27 cellular contexts compared by ENCODE assay signal in genomic region chr1:30682396-30683275, GRCh38. TPM values are rescaled to one million over a fixed set of nuclear protein-coding genes. Genes with fewer than 3 reads are reported as not detected.
"Had no signal": no experiment of that assay in that cellular context is flagged by ENCODE, and none has a peak within 500 bp of the region (broad histone marks: within the 10 kb centered on the region; RNA-seq: fewer than 3 reads in every experiment).

No MANE protein-coding gene starts in this region.

- H3K4me3 ChIP-seq: heart right ventricle, lower lobe of right lung, thyroid gland had no signal

- H3K27ac Mint-ChIP-seq: activated CD4-positive, alpha-beta memory T cell treated with anti-CD3 and anti-CD28 coated beads, Interleukin-2, amount 10 ng/mL, durations not matched to agents 7 days and 5 days; activated CD4-positive, alpha-beta T cell treated with anti-CD3 and anti-CD28 coated beads, Interleukin-2, amount 10 ng/mL, durations not matched to agents 24 days and 14 days; activated naive CD8-positive, alpha-beta T cell; stimulated activated naive CD8-positive, alpha-beta T cell treated with anti-CD3 and anti-CD28 coated beads, Interleukin-15, Interleukin-2, amounts not matched to agents 100 ng/mL and 50 ng/mL, for 24 hours had no signal

- H3K9me3 Mint-ChIP-seq: activated CD4-positive, alpha-beta memory T cell treated with anti-CD3 and anti-CD28 coated beads, Interleukin-2, amount 10 ng/mL, durations not matched to agents 7 days and 5 days; activated CD4-positive, alpha-beta T cell treated with anti-CD3 and anti-CD28 coated beads, Interleukin-2, amount 10 ng/mL, durations not matched to agents 24 days and 14 days had no signal

- H3K36me3 ChIP-seq: heart right ventricle, lower lobe of right lung, thyroid gland had no signal

- H3K9me3 ChIP-seq: heart right ventricle, lower lobe of right lung, thyroid gland had no signal

- H3K4me1 Mint-ChIP-seq: activated CD4-positive, alpha-beta memory T cell treated with anti-CD3 and anti-CD28 coated beads, Interleukin-2, amount 10 ng/mL, durations not matched to agents 7 days and 5 days; activated CD4-positive, alpha-beta T cell treated with anti-CD3 and anti-CD28 coated beads, Interleukin-2, amount 10 ng/mL, durations not matched to agents 24 days and 14 days had no signal

- H3K4me3 Mint-ChIP-seq: activated CD4-positive, alpha-beta memory T cell treated with anti-CD3 and anti-CD28 coated beads, Interleukin-2, amount 10 ng/mL, durations not matched to agents 7 days and 5 days; activated CD4-positive, alpha-beta T cell treated with anti-CD3 and anti-CD28 coated beads, Interleukin-2, amount 10 ng/mL, durations not matched to agents 24 days and 14 days; activated naive CD8-positive, alpha-beta T cell; naive thymus-derived CD4-positive, alpha-beta T cell; neural crest cell; stimulated activated naive CD8-positive, alpha-beta T cell treated with anti-CD3 and anti-CD28 coated beads, Interleukin-15, Interleukin-2, amounts not matched to agents 100 ng/mL and 50 ng/mL, for 24 hours had no signal

- H3K27ac ChIP-seq: lower lobe of right lung, thyroid gland had no signal

- FAIRE-seq: bronchial epithelial cell, endometrium, urothelium cell line had no signal

- H3K36me3 Mint-ChIP-seq: activated naive CD8-positive, alpha-beta T cell; naive thymus-derived CD4-positive, alpha-beta T cell had no signal

- H3K27me3 ChIP-seq: thyroid gland had no signal

- DNase-seq: activated CD4-positive, alpha-beta memory T cell treated with anti-CD3 and anti-CD28 coated beads, Interleukin-2, amount 10 ng/mL, durations not matched to agents 7 days and 5 days; activated CD4-positive, alpha-beta T cell treated with anti-CD3 and anti-CD28 coated beads, Interleukin-2, amount 10 ng/mL, durations not matched to agents 24 days and 14 days; activated T-cell treated with anti-CD3 and anti-CD28 coated beads for 4 hours; amniotic stem cell; cerebellar nuclear complex; heart right ventricle; islet precursor cell; lower lobe of right lung; naive thymus-derived CD4-positive, alpha-beta T cell; occipital lobe; stimulated activated CD4-positive, alpha-beta T cell treated with anti-CD3 and anti-CD28 coated beads, Interleukin-12 subunit alpha, Interleukin-12 subunit beta, amount 100 ng/mL, for 4 hours; stimulated activated CD4-positive, alpha-beta T cell treated with anti-CD3 and anti-CD28 coated beads, Interleukin-4, amount 100 ng/mL, for 4 hours; substantia nigra; thyroid gland had no signal

- ATAC-seq: left colon; lower lobe of right lung; naive thymus-derived CD4-positive, alpha-beta T cell had no signal

RNA-seq across cellular contexts. Expression of gene MATN1, which starts 40.7 kb away (rescaled TPM):
- total RNA-seq: activated CD4-positive, alpha-beta memory T cell treated with anti-CD3 and anti-CD28 coated beads, Interleukin-2, amount 10 ng/mL, durations not matched to agents 7 days and 5 days; bronchial epithelial cell; epithelial cell of proximal tubule; fibroblast of lung; heart right ventricle; left colon; lower lobe of right lung; mesenteric fat pad; posterior vena cava; renal cortical epithelial cell; T-helper 1 cell treated with Interleukin-12 subunit alpha and Interleukin-12 subunit beta and Interleukin-4 antibody, amounts not matched to agents 30 ng/mL and 1 ng/mL, for 36 hours had no signal
- polyA plus RNA-seq: fibroblast of lung; heart right ventricle; naive thymus-derived CD4-positive, alpha-beta T cell had no signal
